19 cellular contexts compared by ENCODE assay signal in the genomic region with DNA sequence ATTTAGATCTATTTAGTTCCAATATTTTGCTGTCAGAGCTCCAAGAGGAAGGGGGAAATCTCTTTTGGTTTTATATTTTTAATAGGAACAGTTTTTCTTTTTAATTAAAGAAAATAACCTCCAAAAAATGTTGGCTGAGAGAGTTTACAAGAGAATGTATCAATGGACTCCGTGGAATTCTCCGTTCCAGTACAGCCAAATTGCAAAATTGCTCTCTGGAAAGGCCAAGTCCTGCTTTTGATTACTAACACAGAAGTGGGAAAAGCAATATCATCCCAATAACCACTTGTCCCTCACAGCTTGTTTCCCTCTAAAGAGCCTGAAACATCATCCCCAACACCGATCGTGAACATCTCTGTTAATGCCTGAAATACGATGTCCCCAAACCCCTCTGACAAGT. TPM values are rescaled to one million over a fixed set of nuclear protein-coding genes. Genes with fewer than 3 reads are reported as not detected.
DNase-seq lines count a peak whose midpoint lies in the region; ATAC-seq and TF ChIP-seq lines count a peak whose summit lies in the region.
"Had no signal": no experiment of that assay in that cellular context is flagged by ENCODE, and none has a peak within 500 bp of the region (broad histone marks: within the 10 kb centered on the region; RNA-seq: fewer than 3 reads in every experiment).

No MANE protein-coding gene starts in this region.

- CTCF ChIA-PET in activated CD4-positive, alpha-beta T cell treated with anti-CD3 and anti-CD28 coated beads, Interleukin-2, amount 10 ng/mL, durations not matched to agents 7 days and 5 days (lab: Charles Lee): interaction anchor here (0.9 kb wide), 1 partner anchor 11 kb away, joined by 3 read pairs; no protein-coding TSS in a partner anchor

- TF ChIP-seq CTCF in esophagus muscularis mucosa (IDR thresholded peaks at IDR 0.05) (no peak), heart right ventricle (IDR thresholded peaks at IDR 0.05) (no peak), thoracic aorta (IDR thresholded peaks at IDR 0.05) (no peak)

- POLR2A ChIA-PET in activated CD4-positive, alpha-beta T cell treated with anti-CD3 and anti-CD28 coated beads, Interleukin-2, amount 10 ng/mL, durations not matched to agents 7 days and 5 days (lab: Charles Lee): no interaction called here

- H3K4me3 ChIP-seq in esophagus muscularis mucosa (no peak overlapping the region), heart right ventricle (no peak overlapping the region), thoracic aorta (peak overlapping the region; percentile 50)
- H3K4me3 ChIP-seq: K562, Peyer's patch had no signal

- TF ChIP-seq POLR2A in esophagus muscularis mucosa (IDR thresholded peaks at IDR 0.05; ENCODE audit: low read depth): no peak

- H3K4me1 Mint-ChIP-seq in activated CD4-positive, alpha-beta T cell treated with anti-CD3 and anti-CD28 coated beads, Interleukin-2, amount 10 ng/mL, durations not matched to agents 7 days and 5 days: no peaks in the 10 kb centered on the region
- H3K4me1 Mint-ChIP-seq: CD14-positive monocyte had no signal

- H3K27ac ChIP-seq in esophagus muscularis mucosa (replicated peaks in 1 of 4): peak overlapping the region; percentile 34 to 65 (median 44)
- H3K27ac ChIP-seq in heart right ventricle: peak overlapping the region; percentile 10 to 72 (median 45)
- no peak overlapping the region for H3K27ac ChIP-seq in thoracic aorta
- H3K27ac ChIP-seq: Peyer's patch had no signal

- no peak overlapping the region for H3K27ac Mint-ChIP-seq in activated CD4-positive, alpha-beta T cell treated with anti-CD3 and anti-CD28 coated beads, Interleukin-2, amount 10 ng/mL, durations not matched to agents 7 days and 5 days
- H3K27ac Mint-ChIP-seq: CD14-positive monocyte had no signal

- H3K9me3 ChIP-seq in esophagus muscularis mucosa (peaks cover 0 to 3% (median 0%) of the 10 kb centered on the region in 4 donors), heart right ventricle (peaks cover 0 to 9% (median 0%) of the 10 kb centered on the region in 11 donors), thoracic aorta (no peaks in the 10 kb centered on the region)
- H3K9me3 ChIP-seq: Peyer's patch had no signal

- no peaks in the 10 kb centered on the region for H3K36me3 Mint-ChIP-seq in activated CD4-positive, alpha-beta T cell treated with anti-CD3 and anti-CD28 coated beads, Interleukin-2, amount 10 ng/mL, durations not matched to agents 7 days and 5 days (ENCODE audit: low read depth)
- H3K36me3 Mint-ChIP-seq: CD14-positive monocyte had no signal

- H3K27me3 ChIP-seq in esophagus muscularis mucosa (no peaks in the 10 kb centered on the region), heart right ventricle (no peaks in the 10 kb centered on the region), thoracic aorta (replicated peaks; ENCODE audit: insufficient read depth) (no peaks in the 10 kb centered on the region)
- H3K27me3 ChIP-seq: Peyer's patch had no signal

- DNase-seq in Ammon's horn (ENCODE audit: low spot score) (peak; percentile 4), esophagus muscularis mucosa (ENCODE audit: extremely low spot score) (no peak), heart right ventricle (no peak), thoracic aorta (ENCODE audit: low spot score) (no peak)
- no peak for DNase-seq in activated CD4-positive, alpha-beta T cell treated with anti-CD3 and anti-CD28 coated beads, Interleukin-2, amount 10 ng/mL, durations not matched to agents 7 days and 5 days
- DNase-seq: AML-193; DMS79 treated with DMSO at 0.1 percent for 48 hours; NCI-H1105; NCI-H2081; NCI-H446 treated with DMSO at 0.1 percent for 48 hours; NCI-H69; NK-92 treated with Interleukin-12 subunit alpha and Interleukin-12 subunit beta, amount 100 ng/mL, for 24 hours; Peyer's patch had no signal

- H3K36me3 ChIP-seq in esophagus muscularis mucosa (peaks cover 10 to 64% (median 24%) of the 10 kb centered on the region in 4 donors), heart right ventricle (peaks cover 0 to 30% (median 11%) of the 10 kb centered on the region in 9 donors), thoracic aorta (no peaks in the 10 kb centered on the region)
- H3K36me3 ChIP-seq: Peyer's patch had no signal

- ATAC-seq in heart right ventricle: peak in 3 of 8 donors; percentile 51 to 56 (median 53)
- no peak for ATAC-seq in thoracic aorta (ENCODE audit: insufficient number of reproducible peaks, low FRiP score, low read depth)
- no peak for ATAC-seq in GM21423 (IDR thresholded peaks at IDR 0.05; ENCODE audit: unreplicated experiment)
- no peak for ATAC-seq in GM19328 (IDR thresholded peaks at IDR 0.05; ENCODE audit: unreplicated experiment)
- ATAC-seq: K562 had no signal

- intact Hi-C loops in esophagus muscularis mucosa (cut with DNase I) (no loop called here), heart right ventricle (cut with DNase I) (loop anchor here in 2 of 10 donors (5.0 kb wide), 1 partner anchor 33 kb away; no protein-coding TSS in a partner anchor)

- 60% methylated on average over 5 of the region's 5 CpGs for WGBS in esophagus muscularis mucosa
- 56 to 62% methylated on average over 5 of the region's 5 CpGs for WGBS in heart right ventricle, 2 donors

- H3K27me3 Mint-ChIP-seq in activated CD4-positive, alpha-beta T cell treated with anti-CD3 and anti-CD28 coated beads, Interleukin-2, amount 10 ng/mL, durations not matched to agents 7 days and 5 days: no peaks in the 10 kb centered on the region

- no peak overlapping the region for H3K4me3 Mint-ChIP-seq in activated CD4-positive, alpha-beta T cell treated with anti-CD3 and anti-CD28 coated beads, Interleukin-2, amount 10 ng/mL, durations not matched to agents 7 days and 5 days
- H3K4me3 Mint-ChIP-seq: CD14-positive monocyte had no signal

- peaks cover 4 to 16% (median 15%) of the 10 kb centered on the region in 4 donors for H3K4me1 ChIP-seq in esophagus muscularis mucosa
- H3K4me1 ChIP-seq in heart right ventricle: peaks cover 6 to 28% (median 13%) of the 10 kb centered on the region in 9 donors
- H3K4me1 ChIP-seq in thoracic aorta (ENCODE audit: control insufficient read depth in 1 of 2, low read depth in 2 of 2): peaks cover 3 to 6% of the 10 kb centered on the region in 2 donors
- H3K4me1 ChIP-seq: Peyer's patch had no signal

- no peaks in the 10 kb centered on the region for H3K9me3 Mint-ChIP-seq in activated CD4-positive, alpha-beta T cell treated with anti-CD3 and anti-CD28 coated beads, Interleukin-2, amount 10 ng/mL, durations not matched to agents 7 days and 5 days

- TF ChIP-seq EP300 in esophagus muscularis mucosa (IDR thresholded peaks at IDR 0.05): no peak

RNA-seq across cellular contexts. Expression of gene TBX5, which starts 36.9 kb away (rescaled TPM):
- total RNA-seq in esophagus muscularis mucosa: 10 to 100 TPM; 20.4 to 34.5 (median 26.2) TPM
- total RNA-seq in heart right ventricle: 10 to 100 TPM; 24.6 to 70.1 (median 54.3) TPM
- polyA plus RNA-seq in heart right ventricle: 10 to 100 TPM in 1 of 2 donors, 1 to 10 TPM in 1; 4.0 to 30.2 TPM
- total RNA-seq in thoracic aorta: 1 to 10 TPM in 1 of 2 donors, under 1 TPM in 1; 0.21 to 1.5 TPM
- total RNA-seq in activated CD4-positive, alpha-beta T cell treated with anti-CD3 and anti-CD28 coated beads, Interleukin-2, amount 10 ng/mL, durations not matched to agents 7 days and 5 days: not detected
- total RNA-seq: G401, H4, K562, Peyer's patch had no signal
- polyA plus RNA-seq: CD14-positive monocyte, K562 had no signal

Comparison
In these comparisons a context has a peak if more than half of its experiments do, and no peak if none do; other contexts are left out.
1. H3K27ac ChIP-seq: peak in esophagus muscularis mucosa (4 of 4) and heart right ventricle (10 of 10); none in thoracic aorta (0 of 2).
2. RNA of gene TBX5, which starts 36.9 kb away (total RNA-seq): 24.6 to 70.1 TPM in heart right ventricle and 20.4 to 34.5 TPM in esophagus muscularis mucosa; 0.21 to 1.5 TPM in thoracic aorta and not detected in activated CD4-positive, alpha-beta T cell treated with anti-CD3 and anti-CD28 coated beads, Interleukin-2, amount 10 ng/mL, durations not matched to agents 7 days and 5 days; every median in the first group is over 4 times any median in the second.